Comparison of ENCODE assay signal across 8 cellular contexts in genomic region chr1:39408641-39409054, GRCh38.
DNase-seq lines count a peak whose midpoint lies in the region; ATAC-seq lines count a peak whose summit lies in the region.

No MANE protein-coding gene starts in this region.

- H3K9me3 Mint-ChIP-seq in CD4-positive, CD25-positive, alpha-beta regulatory T cell = no peaks in the 10 kb centered on the region
- H3K9me3 Mint-ChIP-seq in activated CD8-positive, alpha-beta memory T cell treated with anti-CD3 and anti-CD28 coated beads, Interleukin-2, amount 10 ng/mL, durations not matched to agents 7 days and 5 days (ENCODE audit: low read depth) = no peaks in the 10 kb centered on the region
- H3K9me3 Mint-ChIP-seq in effector memory CD8-positive, alpha-beta T cell = no peaks in the 10 kb centered on the region

- peak overlapping the region; percentile 94 for H3K56ac ChIP-seq in mesendoderm (ENCODE audit: low read length)

- no peak overlapping the region for H2BK15ac ChIP-seq in mesendoderm (replicated peaks; ENCODE audit: low read depth)

- H3K4me1 ChIP-seq in CD4-positive, CD25-positive, alpha-beta regulatory T cell (ENCODE audit: control insufficient read depth, insufficient read depth, low read length, poor library complexity, severe bottlenecking) = peaks cover 42% of the 10 kb centered on the region
- H3K4me1 ChIP-seq in mesendoderm (ENCODE audit: control insufficient read depth, low read depth, low read length) = peaks cover 10% of the 10 kb centered on the region

- no peak overlapping the region for H2AK5ac ChIP-seq in mesendoderm (ENCODE audit: low read length)

- H3K4me3 Mint-ChIP-seq in CD4-positive, CD25-positive, alpha-beta regulatory T cell = peak overlapping the region; percentile 90 to 94 (median 92)
- H3K4me3 Mint-ChIP-seq in activated CD8-positive, alpha-beta memory T cell treated with anti-CD3 and anti-CD28 coated beads, Interleukin-2, amount 10 ng/mL, durations not matched to agents 7 days and 5 days = peak overlapping the region; percentile 75
- peak overlapping the region; percentile 85 to 87 for H3K4me3 Mint-ChIP-seq in effector memory CD8-positive, alpha-beta T cell

- peak; percentile 83 to 86 for ATAC-seq in CD4-positive, CD25-positive, alpha-beta regulatory T cell (ENCODE audit: low read depth in 2 of 2)
- peak; percentile 79 for ATAC-seq in GM21360 (IDR thresholded peaks at IDR 0.05; ENCODE audit: unreplicated experiment)
- peak; percentile 93 for ATAC-seq in activated CD8-positive, alpha-beta memory T cell treated with anti-CD3 and anti-CD28 coated beads, Interleukin-2, amount 10 ng/mL, durations not matched to agents 7 days and 5 days
- ATAC-seq in effector memory CD8-positive, alpha-beta T cell (replicated peaks) = peak; percentile 83

- H3K9ac ChIP-seq in mesendoderm (ENCODE audit: low read length) = peak overlapping the region; percentile 94

- H3K36me3 ChIP-seq in CD4-positive, CD25-positive, alpha-beta regulatory T cell (ENCODE audit: control insufficient read depth, insufficient read depth, low read length) = peaks cover 3% of the 10 kb centered on the region
- H3K36me3 ChIP-seq in mesendoderm (ENCODE audit: control insufficient read depth, insufficient read depth, low read length) = peaks cover 3% of the 10 kb centered on the region

- peak overlapping the region; percentile 95 for H3K4ac ChIP-seq in mesendoderm (ENCODE audit: low read depth, low read length)

- peaks cover 30 to 69% (median 53%) of the 10 kb centered on the region in 4 donors for H3K4me1 Mint-ChIP-seq in CD4-positive, CD25-positive, alpha-beta regulatory T cell
- H3K4me1 Mint-ChIP-seq in activated CD8-positive, alpha-beta memory T cell treated with anti-CD3 and anti-CD28 coated beads, Interleukin-2, amount 10 ng/mL, durations not matched to agents 7 days and 5 days = peaks cover 59% of the 10 kb centered on the region
- H3K4me1 Mint-ChIP-seq in effector memory CD8-positive, alpha-beta T cell (ENCODE audit: low read depth in 2 of 2) = peaks cover 22 to 57% of the 10 kb centered on the region in 2 donors

- H2BK120ac ChIP-seq in mesendoderm (ENCODE audit: low read depth, low read length) = no peak overlapping the region

- no peak overlapping the region for H4K8ac ChIP-seq in mesendoderm (ENCODE audit: low read depth, low read length)

- no peaks in the 10 kb centered on the region for H3K27me3 Mint-ChIP-seq in CD4-positive, CD25-positive, alpha-beta regulatory T cell
- H3K27me3 Mint-ChIP-seq in activated CD8-positive, alpha-beta memory T cell treated with anti-CD3 and anti-CD28 coated beads, Interleukin-2, amount 10 ng/mL, durations not matched to agents 7 days and 5 days = no peaks in the 10 kb centered on the region
- H3K27me3 Mint-ChIP-seq in effector memory CD8-positive, alpha-beta T cell = no peaks in the 10 kb centered on the region

- no peak overlapping the region for H3K27ac Mint-ChIP-seq in CD4-positive, CD25-positive, alpha-beta regulatory T cell
- H3K27ac Mint-ChIP-seq in activated CD8-positive, alpha-beta memory T cell treated with anti-CD3 and anti-CD28 coated beads, Interleukin-2, amount 10 ng/mL, durations not matched to agents 7 days and 5 days = no peak overlapping the region
- no peak overlapping the region for H3K27ac Mint-ChIP-seq in effector memory CD8-positive, alpha-beta T cell

- H3K4me2 ChIP-seq in mesendoderm (ENCODE audit: low read length) = no peak overlapping the region

- H2BK5ac ChIP-seq in mesendoderm (ENCODE audit: low read length) = no peak overlapping the region

- H3K79me2 ChIP-seq in mesendoderm (ENCODE audit: control insufficient read depth, insufficient read depth, low read length) = peaks cover 41% of the 10 kb centered on the region

- H3K4me3 ChIP-seq in CD4-positive, CD25-positive, alpha-beta regulatory T cell (ENCODE audit: low read depth, low read length) = no peak overlapping the region
- peak overlapping the region; percentile 83 for H3K4me3 ChIP-seq in mesendoderm (ENCODE audit: low read length)

- no peak overlapping the region for H3K23ac ChIP-seq in mesendoderm (ENCODE audit: low read length)

- peak; percentile 75 to 90 (median 88) for DNase-seq in CD4-positive, CD25-positive, alpha-beta regulatory T cell
- DNase-seq in HT-29 (ENCODE audit: low spot score) = peak; percentile 93
- peak; percentile 57 to 69 for DNase-seq in NOMO-1 (lab: John Stamatoyannopoulos, UW; ENCODE audit: unreplicated experiment in 2 of 2)
- DNase-seq in activated CD8-positive, alpha-beta memory T cell treated with anti-CD3 and anti-CD28 coated beads, Interleukin-2, amount 10 ng/mL, durations not matched to agents 7 days and 5 days = peak; percentile 87
- peak; percentile 60 to 64 (median 63) for DNase-seq in effector memory CD8-positive, alpha-beta T cell
- peak; percentile 98 for DNase-seq in mesendoderm
- DNase-seq in stimulated activated CD8-positive, alpha-beta memory T cell treated with anti-CD3 and anti-CD28 coated beads, Interleukin-12 subunit alpha, Interleukin-12 subunit beta, amount 100 ng/mL, for 4 hours (ENCODE audit: low read depth) = peak; percentile 76

- peak overlapping the region; percentile 98 for H3K18ac ChIP-seq in mesendoderm (ENCODE audit: low read length)

- H3K9me3 ChIP-seq in CD4-positive, CD25-positive, alpha-beta regulatory T cell (ENCODE audit: control insufficient read depth in 2 of 2, low read length in 2 of 2) = no peaks in the 10 kb centered on the region

- peaks cover 8% of the 10 kb centered on the region for H3K36me3 Mint-ChIP-seq in CD4-positive, CD25-positive, alpha-beta regulatory T cell
- peaks cover 15% of the 10 kb centered on the region for H3K36me3 Mint-ChIP-seq in activated CD8-positive, alpha-beta memory T cell treated with anti-CD3 and anti-CD28 coated beads, Interleukin-2, amount 10 ng/mL, durations not matched to agents 7 days and 5 days
- H3K36me3 Mint-ChIP-seq in effector memory CD8-positive, alpha-beta T cell (ENCODE audit: insufficient read depth) = peaks cover 7% of the 10 kb centered on the region

- no peaks in the 10 kb centered on the region for H3K27me3 ChIP-seq in CD4-positive, CD25-positive, alpha-beta regulatory T cell (ENCODE audit: control insufficient read depth, insufficient read depth, low read length)
- H3K27me3 ChIP-seq in mesendoderm (ENCODE audit: insufficient read depth, low read length, poor library complexity) = no peaks in the 10 kb centered on the region

- H3K79me1 ChIP-seq in mesendoderm (ENCODE audit: low read length) = peaks cover 6% of the 10 kb centered on the region

- no peak overlapping the region for H4K5ac ChIP-seq in mesendoderm (ENCODE audit: low read length)

- WGBS in mesendoderm (ENCODE audit: extremely low coverage, insufficient coverage, low lambda C conversion rate) = no CpG with 5 or more reads among the region's 53 CpGs

- CTCF ChIA-PET in activated CD8-positive, alpha-beta memory T cell treated with anti-CD3 and anti-CD28 coated beads, Interleukin-2, amount 10 ng/mL, durations not matched to agents 7 days and 5 days (lab: Charles Lee) = interaction anchor here (1.0 to 3.9 kb wide), 5 partner anchors 9 to 264 kb away, joined by 3 to 27 read pairs (median 3); partner anchors contain the start of gene NT5C1A

- H3K27ac ChIP-seq in CD4-positive, CD25-positive, alpha-beta regulatory T cell (ENCODE audit: insufficient read depth, low read length, poor library complexity, severe bottlenecking) = peak overlapping the region; percentile 66
- peak overlapping the region; percentile 99 for H3K27ac ChIP-seq in mesendoderm (ENCODE audit: low read depth, low read length)
